10 cellular contexts compared by ENCODE assay signal in genomic region chr2:218395456-218395825, GRCh38. TPM values are rescaled to one million over a fixed set of nuclear protein-coding genes. Genes with fewer than 3 reads are reported as not detected.
A peak's percentile ranks its signal among the peaks of the same experiment; 100 is the strongest.
DNase-seq lines count a peak whose midpoint lies in the region; ATAC-seq and TF ChIP-seq lines count a peak whose summit lies in the region.
"Had no signal": no experiment of that assay in that cellular context is flagged by ENCODE, and none has a peak within 500 bp of the region (broad histone marks: within the 10 kb centered on the region; RNA-seq: fewer than 3 reads in every experiment).

No MANE protein-coding gene starts in this region.

- H3K9me3 ChIP-seq in WERI-Rb-1 (ENCODE audit: severe bottlenecking) (no peaks in the 10 kb centered on the region), heart right ventricle (no peaks in the 10 kb centered on the region), skeletal muscle tissue (ENCODE audit: control insufficient read depth in 3 of 3, low read length in 3 of 3) (no peaks in the 10 kb centered on the region)

- 31 to 35% methylated on average over 16 of the region's 16 CpGs for WGBS in heart right ventricle, 2 donors

- DNase-seq in H7 (no peak), WERI-Rb-1 (no peak), heart right ventricle (peak in 1 of 2 donors; percentile 25), NCI-H524 (lab: John Stamatoyannopoulos, UW) (no peak)

- H3K27me3 ChIP-seq in H7 (ENCODE audit: control insufficient read depth, insufficient read depth, low read length) (peaks cover 31% of the 10 kb centered on the region), WERI-Rb-1 (ENCODE audit: insufficient read depth, low read depth, severe bottlenecking) (no peaks in the 10 kb centered on the region), heart right ventricle (no peaks in the 10 kb centered on the region), skeletal muscle tissue (ENCODE audit: control insufficient read depth in 3 of 3, insufficient read depth in 3 of 3, low read length in 3 of 3) (no peaks in the 10 kb centered on the region)

- TF ChIP-seq CTCF in WERI-Rb-1 (IDR thresholded peaks at IDR 0.05; ENCODE audit: low read depth, low read length) (no peak), heart right ventricle (IDR thresholded peaks at IDR 0.05) (no peak)

- intact Hi-C loops in heart right ventricle (cut with DNase I): loop anchor here in 9 of 10 donors (2.0 to 10.0 kb wide), 7 partner anchors 91 to 172 kb away; partner anchors contain the start of genes AAMP (in 6 of the 9), PNKD (in 6 of the 9), TMBIM1 (in 4 of the 9) and CNOT9 (in 1 of the 9)

- H3K36me3 ChIP-seq in H7 (replicated peaks; ENCODE audit: control insufficient read depth, insufficient read depth, low read length) (no peaks in the 10 kb centered on the region), WERI-Rb-1 (no peaks in the 10 kb centered on the region), heart right ventricle (peaks cover 0 to 33% (median 0%) of the 10 kb centered on the region in 9 donors), skeletal muscle tissue (ENCODE audit: control insufficient read depth in 3 of 3, insufficient read depth in 3 of 3, low read length in 3 of 3) (no peaks in the 10 kb centered on the region)

- no peak for ATAC-seq in heart right ventricle
- ATAC-seq in GM21825 (IDR thresholded peaks at IDR 0.05; ENCODE audit: unreplicated experiment): no peak
- no peak for ATAC-seq in HG03457 (IDR thresholded peaks at IDR 0.05; ENCODE audit: unreplicated experiment)
- ATAC-seq in HG03439 (IDR thresholded peaks at IDR 0.05; ENCODE audit: unreplicated experiment): no peak

- H3K27ac ChIP-seq in WERI-Rb-1 (peak overlapping the region; percentile 98), heart right ventricle (peak overlapping the region; percentile 98 to 100 (median 100)), skeletal muscle tissue (ENCODE audit: low read depth, low read length) (peak overlapping the region; percentile 98)

- H3K4me3 ChIP-seq in H7 (ENCODE audit: insufficient read depth, low read depth, low read length): peak overlapping the region; percentile 64
- peak overlapping the region; percentile 93 for H3K4me3 ChIP-seq in WERI-Rb-1 (ENCODE audit: low read depth, low read length)
- H3K4me3 ChIP-seq in heart right ventricle: peak overlapping the region in 9 of 10 donors; percentile 79 to 100 (median 98)
- H3K4me3 ChIP-seq in skeletal muscle tissue (ENCODE audit: low read length in 3 of 3): peak overlapping the region; percentile 70 to 95 (median 91)

- peak overlapping the region; percentile 67 to 98 (median 96) for H3K9ac ChIP-seq in skeletal muscle tissue (ENCODE audit: low read depth in 1 of 3, low read length in 3 of 3)

- H3K4me1 ChIP-seq in heart right ventricle (peaks cover 0 to 48% (median 26%) of the 10 kb centered on the region in 9 donors), skeletal muscle tissue (ENCODE audit: control insufficient read depth in 3 of 3, insufficient read depth in 3 of 3, low read length in 3 of 3) (peaks cover 25 to 33% (median 31%) of the 10 kb centered on the region in 3 donors)

RNA-seq across cellular contexts. Expression of gene CTDSP1, which starts 4.2 kb away (rescaled TPM):
- total RNA-seq in H7 (2014; rRNA removed; shearing (Covaris generic)): 25.4 and 29.9 TPM in 2 replicates
- total RNA-seq in heart right ventricle: 100 to 1,000 TPM in 2 of 10 donors, 10 to 100 TPM in 8; 77.9 to 118 (median 89.5) TPM
- 10 to 100 TPM; 84.2 to 95.0 TPM for polyA plus RNA-seq in heart right ventricle
- total RNA-seq in skeletal muscle tissue: 44.4 TPM

RNA-seq across cellular contexts. Expression of gene SLC11A1, which starts 13.4 kb away (rescaled TPM):
- total RNA-seq in H7 (2014; rRNA removed; shearing (Covaris generic)): not detected in 2 replicates
- 1 to 10 TPM in 9 of 10 donors, under 1 TPM in 1; 0.64 to 9.1 (median 4.0) TPM for total RNA-seq in heart right ventricle
- polyA plus RNA-seq in heart right ventricle: 1 to 10 TPM; 4.5 to 8.0 TPM
- total RNA-seq in skeletal muscle tissue: 1.0 TPM

RNA-seq across cellular contexts. Expression of gene VIL1, which starts 23.5 kb away (rescaled TPM):
- total RNA-seq in H7 (2014; rRNA removed; shearing (Covaris generic)): 0.07 and 3.0 TPM in 2 replicates
- not detected for total RNA-seq in heart right ventricle
- polyA plus RNA-seq in heart right ventricle: under 1 TPM in 1 of 2 donors, not detected in 1; 0.06 TPM
- total RNA-seq in skeletal muscle tissue: not detected
- total RNA-seq: M059J had no signal

RNA-seq across cellular contexts. Expression of gene CATIP, which starts 38.8 kb away (rescaled TPM):
- total RNA-seq in H7 (2014; rRNA removed; shearing (Covaris generic)): 0.76 TPM in 1 of 2 replicates, not detected in the other
- total RNA-seq in heart right ventricle (not detected), skeletal muscle tissue (not detected)
- under 1 TPM in 1 of 2 donors, not detected in 1; 0.04 TPM for polyA plus RNA-seq in heart right ventricle
- total RNA-seq: M059J, mesenteric fat pad had no signal
